Comparison of ENCODE assay signal across 21 cellular contexts in the genomic region with DNA sequence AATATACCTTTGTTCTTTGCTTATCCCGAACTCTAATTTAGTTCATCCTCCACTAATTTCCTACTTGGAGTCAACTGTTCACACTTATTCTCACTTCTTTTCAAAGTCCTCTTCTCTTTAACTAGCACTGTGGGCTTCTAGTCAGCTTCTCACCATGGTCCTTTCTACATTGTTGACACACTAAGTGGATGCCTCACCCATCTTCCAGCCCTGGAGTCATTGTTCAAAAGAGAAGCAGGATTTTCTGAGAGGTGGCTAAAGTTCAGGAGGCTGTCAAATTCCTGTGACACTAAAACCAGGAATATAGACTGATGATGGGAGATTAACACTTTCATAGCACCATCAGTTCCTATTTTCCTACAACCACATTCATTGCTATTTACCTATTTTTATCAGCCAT.
DNase-seq lines count a peak whose midpoint lies in the region; ATAC-seq and TF ChIP-seq lines count a peak whose summit lies in the region.
"Had no signal": no experiment of that assay in that cellular context is flagged by ENCODE, and none has a peak within 500 bp of the region (broad histone marks: within the 10 kb centered on the region; RNA-seq: fewer than 3 reads in every experiment).

No MANE protein-coding gene starts in this region.

- H3K4me1 Mint-ChIP-seq in activated CD8-positive, alpha-beta memory T cell treated with anti-CD3 and anti-CD28 coated beads, Interleukin-2, amount 10 ng/mL, durations not matched to agents 7 days and 5 days = peaks cover 38% of the 10 kb centered on the region
- H3K4me1 Mint-ChIP-seq in Calu3 (ENCODE audit: low read depth, unreplicated experiment) (peaks cover 34% of the 10 kb centered on the region), WTC11 (peaks cover 17% of the 10 kb centered on the region)
- peaks cover 27% of the 10 kb centered on the region for H3K4me1 Mint-ChIP-seq in activated T-cell treated with anti-CD3 and anti-CD28 coated beads, Interleukin-2, amount 50 U/mL, for 4 hours (ENCODE audit: low read depth)

- CTCF ChIA-PET in activated CD8-positive, alpha-beta memory T cell treated with anti-CD3 and anti-CD28 coated beads, Interleukin-2, amount 10 ng/mL, durations not matched to agents 7 days and 5 days (lab: Charles Lee) = interaction anchor here (0.6 to 2.3 kb wide), 3 partner anchors 8 to 116 kb away, joined by 3 to 9 read pairs (median 3); a partner anchor contains a TSS
- CTCF ChIA-PET in Calu3 (lab: Charles Lee) (interaction anchor here (1.0 to 1.4 kb wide), 2 partner anchors 70 to 103 kb away, joined by 3 to 4 read pairs; no protein-coding TSS in a partner anchor), WTC11 (lab: Charles Lee) (no interaction called here), HEK293T (lab: Yijun Ruan, JAX) (no interaction called here)

- no peak for TF ChIP-seq CTCF in Calu3 (IDR thresholded peaks at IDR 0.05; ENCODE audit: unreplicated experiment)
- no peak for TF ChIP-seq CTCF in WTC11 (IDR thresholded peaks at IDR 0.05)

- H3K4me3 Mint-ChIP-seq in activated CD8-positive, alpha-beta memory T cell treated with anti-CD3 and anti-CD28 coated beads, Interleukin-2, amount 10 ng/mL, durations not matched to agents 7 days and 5 days = no peak overlapping the region
- H3K4me3 Mint-ChIP-seq in Calu3 (ENCODE audit: low read depth, unreplicated experiment) (no peak overlapping the region), WTC11 (no peak overlapping the region)
- H3K4me3 Mint-ChIP-seq in activated T-cell treated with anti-CD3 and anti-CD28 coated beads, Interleukin-2, amount 50 U/mL, for 4 hours = no peak overlapping the region
- H3K4me3 Mint-ChIP-seq: CD4-positive, alpha-beta T cell had no signal

- no peaks in the 10 kb centered on the region for H3K27me3 Mint-ChIP-seq in activated CD8-positive, alpha-beta memory T cell treated with anti-CD3 and anti-CD28 coated beads, Interleukin-2, amount 10 ng/mL, durations not matched to agents 7 days and 5 days
- no peaks in the 10 kb centered on the region for H3K27me3 Mint-ChIP-seq in Calu3 (ENCODE audit: unreplicated experiment)
- no peaks in the 10 kb centered on the region for H3K27me3 Mint-ChIP-seq in WTC11 (ENCODE audit: low read depth)
- peaks cover 3% of the 10 kb centered on the region for H3K27me3 Mint-ChIP-seq in activated T-cell treated with anti-CD3 and anti-CD28 coated beads, Interleukin-2, amount 50 U/mL, for 4 hours (ENCODE audit: low read depth)
- H3K27me3 Mint-ChIP-seq: CD4-positive, alpha-beta T cell had no signal

- intact Hi-C loops in Calu3 (cut with micrococcal nuclease; ENCODE audit: unreplicated experiment) = loop anchor here (2.0 to 5.0 kb wide), 3 partner anchors 40 to 220 kb away; no protein-coding TSS in a partner anchor

- H3K27ac ChIP-seq in epithelial cell of prostate = peak overlapping the region; percentile 94
- H3K27ac ChIP-seq: BLaER1, SJCRH30 had no signal

- ATAC-seq in activated CD8-positive, alpha-beta memory T cell treated with anti-CD3 and anti-CD28 coated beads, Interleukin-2, amount 10 ng/mL, durations not matched to agents 7 days and 5 days = no peak
- ATAC-seq in WTC11 = no peak
- no peak for ATAC-seq in activated T-cell treated with anti-CD3 and anti-CD28 coated beads, Interleukin-2, amount 50 U/mL, for 4 hours
- no peak for ATAC-seq in HG02970 (IDR thresholded peaks at IDR 0.05; ENCODE audit: low FRiP score, unreplicated experiment)
- ATAC-seq: GM12878 had no signal

- H3K36me3 Mint-ChIP-seq in activated CD8-positive, alpha-beta memory T cell treated with anti-CD3 and anti-CD28 coated beads, Interleukin-2, amount 10 ng/mL, durations not matched to agents 7 days and 5 days = peaks cover 19% of the 10 kb centered on the region
- H3K36me3 Mint-ChIP-seq in Calu3 (ENCODE audit: insufficient read depth, unreplicated experiment) = peaks cover 17% of the 10 kb centered on the region
- H3K36me3 Mint-ChIP-seq in WTC11 = no peaks in the 10 kb centered on the region
- H3K36me3 Mint-ChIP-seq in activated T-cell treated with anti-CD3 and anti-CD28 coated beads, Interleukin-2, amount 50 U/mL, for 4 hours (ENCODE audit: insufficient read depth) = no peaks in the 10 kb centered on the region

- no peaks in the 10 kb centered on the region for H3K9me3 Mint-ChIP-seq in activated CD8-positive, alpha-beta memory T cell treated with anti-CD3 and anti-CD28 coated beads, Interleukin-2, amount 10 ng/mL, durations not matched to agents 7 days and 5 days (ENCODE audit: low read depth)
- no peaks in the 10 kb centered on the region for H3K9me3 Mint-ChIP-seq in Calu3 (ENCODE audit: low read depth, unreplicated experiment)
- H3K9me3 Mint-ChIP-seq in WTC11 = peaks cover 5% of the 10 kb centered on the region; the same call in 1 of the 2 replicates
- no peaks in the 10 kb centered on the region for H3K9me3 Mint-ChIP-seq in activated T-cell treated with anti-CD3 and anti-CD28 coated beads, Interleukin-2, amount 50 U/mL, for 4 hours
- H3K9me3 Mint-ChIP-seq: CD4-positive, alpha-beta T cell had no signal

- DNase-seq in activated CD8-positive, alpha-beta memory T cell treated with anti-CD3 and anti-CD28 coated beads, Interleukin-2, amount 10 ng/mL, durations not matched to agents 7 days and 5 days = no peak
- no peak for DNase-seq in activated CD8-positive, alpha-beta memory T cell treated with anti-CD3 and anti-CD28 coated beads for 24 hours
- DNase-seq in Calu3 (no peak), WTC11 (ENCODE audit: low spot score) (no peak), epithelial cell of prostate (ENCODE audit: low read depth, low spot score) (no peak), HEK293T (ENCODE audit: extremely low spot score) (no peak)
- no peak for DNase-seq in activated T-cell treated with anti-CD3 and anti-CD28 coated beads, Interleukin-2, amount 50 U/mL, for 4 hours
- DNase-seq: CD4-positive, alpha-beta T cell; COR-L47; DND-41; KG1; NCI-H1092; NCI-H1436 treated with DMSO at 0.1 percent for 48 hours; NCI-H1930; NCI-H226; NCI-H510A treated with DMSO at 0.1 percent for 48 hours; NCI-H748 treated with DMSO at 0.1 percent for 48 hours; SJCRH30 had no signal

- no TSS peak for BruUV-seq in Calu3 (replicated peaks; lab: Mats Ljungman, UMichigan)

- POLR2A ChIA-PET in WTC11 (lab: Charles Lee) (interaction anchor here (0.7 kb wide), 1 partner anchor 212 kb away, joined by 3 read pairs; no protein-coding TSS in a partner anchor), HEK293T (lab: Yijun Ruan, JAX) (no interaction called here)

- peak overlapping the region; percentile 8 for H3K27ac Mint-ChIP-seq in activated CD8-positive, alpha-beta memory T cell treated with anti-CD3 and anti-CD28 coated beads, Interleukin-2, amount 10 ng/mL, durations not matched to agents 7 days and 5 days
- H3K27ac Mint-ChIP-seq in Calu3 (ENCODE audit: unreplicated experiment) (peak overlapping the region; percentile 43), WTC11 (peak overlapping the region; percentile 36; the same call in 1 of the 2 replicates)
- H3K27ac Mint-ChIP-seq: CD4-positive, alpha-beta T cell had no signal

TF ChIP-seq in WTC11, 78 proteins besides CTCF, POLR2A, EP300 and RAD21 (continues in another document):
- TF ChIP-seq, protein P1, sequence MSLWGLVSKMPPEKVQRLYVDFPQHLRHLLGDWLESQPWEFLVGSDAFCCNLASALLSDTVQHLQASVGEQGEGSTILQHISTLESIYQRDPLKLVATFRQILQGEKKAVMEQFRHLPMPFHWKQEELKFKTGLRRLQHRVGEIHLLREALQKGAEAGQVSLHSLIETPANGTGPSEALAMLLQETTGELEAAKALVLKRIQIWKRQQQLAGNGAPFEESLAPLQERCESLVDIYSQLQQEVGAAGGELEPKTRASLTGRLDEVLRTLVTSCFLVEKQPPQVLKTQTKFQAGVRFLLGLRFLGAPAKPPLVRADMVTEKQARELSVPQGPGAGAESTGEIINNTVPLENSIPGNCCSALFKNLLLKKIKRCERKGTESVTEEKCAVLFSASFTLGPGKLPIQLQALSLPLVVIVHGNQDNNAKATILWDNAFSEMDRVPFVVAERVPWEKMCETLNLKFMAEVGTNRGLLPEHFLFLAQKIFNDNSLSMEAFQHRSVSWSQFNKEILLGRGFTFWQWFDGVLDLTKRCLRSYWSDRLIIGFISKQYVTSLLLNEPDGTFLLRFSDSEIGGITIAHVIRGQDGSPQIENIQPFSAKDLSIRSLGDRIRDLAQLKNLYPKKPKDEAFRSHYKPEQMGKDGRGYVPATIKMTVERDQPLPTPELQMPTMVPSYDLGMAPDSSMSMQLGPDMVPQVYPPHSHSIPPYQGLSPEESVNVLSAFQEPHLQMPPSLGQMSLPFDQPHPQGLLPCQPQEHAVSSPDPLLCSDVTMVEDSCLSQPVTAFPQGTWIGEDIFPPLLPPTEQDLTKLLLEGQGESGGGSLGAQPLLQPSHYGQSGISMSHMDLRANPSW (CRISPR knock-in tag; conservative IDR thresholded peaks at IDR 0.05; ENCODE audit: low read depth) = no peak

TF ChIP-seq in HEK293T, 16 proteins besides CTCF, POLR2A, EP300 and RAD21:
- TF ChIP-seq ELF4 (IDR thresholded peaks at IDR 0.05) (no peak), NFRKB (IDR thresholded peaks at IDR 0.05) (no peak), SUZ12 (IDR thresholded peaks at IDR 0.05) (no peak), BHLHE40 (IDR thresholded peaks at IDR 0.05; ENCODE audit: borderline replicate concordance) (no peak), ARNT (IDR thresholded peaks at IDR 0.05) (no peak), FOXM1 (IDR thresholded peaks at IDR 0.05; ENCODE audit: borderline replicate concordance) (no peak)
TF ChIP-seq in HEK293T: peak in this region for 0.

Comparison
In these comparisons a context has a peak if more than half of its experiments do, and no peak if none do; other contexts are left out.
1. CTCF ChIA-PET loops: an anchor here in activated CD8-positive, alpha-beta memory T cell treated with anti-CD3 and anti-CD28 coated beads, Interleukin-2, amount 10 ng/mL, durations not matched to agents 7 days and 5 days (0.6 to 2.3 kb wide) and Calu3 (1.0 to 1.4 kb wide); none called in WTC11 and HEK293T.